9 cellular contexts compared by ENCODE assay signal in the genomic region with DNA sequence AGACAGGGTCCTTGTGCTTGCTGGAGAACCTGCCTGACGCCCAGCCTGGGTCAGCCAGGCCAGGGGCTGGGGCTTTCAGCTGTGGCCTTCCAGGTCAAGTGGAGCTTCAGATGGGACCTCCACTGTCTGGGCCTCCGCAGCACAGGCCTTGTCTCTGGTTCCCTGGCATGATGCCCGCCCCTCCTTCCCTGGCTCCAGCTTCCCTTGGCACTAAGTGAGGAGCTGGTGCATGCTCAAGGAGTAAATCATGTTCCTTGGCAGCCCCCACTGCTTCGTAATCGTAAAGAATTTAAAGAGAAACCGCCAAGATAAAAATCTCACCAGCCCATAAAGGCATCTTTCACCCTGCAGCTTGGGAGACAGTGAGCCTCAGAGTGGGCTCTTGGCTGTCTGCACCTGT. TPM values are rescaled to one million over a fixed set of nuclear protein-coding genes. Genes with fewer than 3 reads are reported as not detected.
DNase-seq lines count a peak whose midpoint lies in the region; ATAC-seq, FAIRE-seq and TF ChIP-seq lines count a peak whose summit lies in the region.
"Had no signal": no experiment of that assay in that cellular context is flagged by ENCODE, and none has a peak within 500 bp of the region (broad histone marks: within the 10 kb centered on the region; RNA-seq: fewer than 3 reads in every experiment).

No MANE protein-coding gene starts in this region.

- no peak overlapping the region for H3K4me3 ChIP-seq in body of pancreas

- intact Hi-C loops in body of pancreas (cut with DNase I): no loop called here

- H3K36me3 ChIP-seq in body of pancreas (replicated peaks in 1 of 2; ENCODE audit: insufficient read depth in 1 of 2, low read depth in 2 of 2): no peaks in the 10 kb centered on the region

- DNase-seq in H54 (ENCODE audit: insufficient read length, low spot score): peak; percentile 95
- DNase-seq in body of pancreas: peak; percentile 48 to 69 (median 58)
- peak; percentile 87 for DNase-seq in kidney tubule cell (ENCODE audit: low spot score)
- peak in 29 of 49 donors; percentile 2 to 85 (median 24) for DNase-seq in substantia nigra (lab: John Stamatoyannopoulos, UW)
- DNase-seq in activated CD4-positive, alpha-beta T cell treated with anti-CD3 and anti-CD28 coated beads for 48 hours: no peak
- no peak for DNase-seq in NCI-H128 (lab: John Stamatoyannopoulos, UW; ENCODE audit: unreplicated experiment)
- DNase-seq in OCI-M1 (lab: John Stamatoyannopoulos, UW): no peak
- no peak for DNase-seq in NK-92 (lab: John Stamatoyannopoulos, UW; ENCODE audit: unreplicated experiment)
- DNase-seq: NCI-H1105 had no signal

- peak; percentile 75 for FAIRE-seq in H54 (lab: Jason Lieb, UNC)

- H3K27ac ChIP-seq in body of pancreas: no peak overlapping the region
- no peak overlapping the region for H3K27ac ChIP-seq in substantia nigra (ENCODE audit: low read depth, low read length, poor library complexity, severe bottlenecking)

- no peaks in the 10 kb centered on the region for H3K27me3 ChIP-seq in body of pancreas

- ATAC-seq in body of pancreas: no peak

- 45 to 53% methylated on average over 4 to 6 of the region's 6 CpGs for WGBS in body of pancreas, 2 donors

- no peak for TF ChIP-seq CTCF in body of pancreas (IDR thresholded peaks at IDR 0.05)

- H3K9me3 ChIP-seq in body of pancreas: no peaks in the 10 kb centered on the region

- peaks cover 4% of the 10 kb centered on the region for H3K4me1 ChIP-seq in body of pancreas

- TF ChIP-seq POLR2A in H54 (IDR thresholded peaks at IDR 0.05; ENCODE audit: low read depth, low read length) (no peak), body of pancreas (IDR thresholded peaks at IDR 0.05) (no peak)

RNA-seq across cellular contexts. Expression of gene SEMA3F, which starts 8.9 kb away (rescaled TPM):
- 10 to 100 TPM in 1 of 2 donors, 1 to 10 TPM in 1; 5.2 to 25.4 TPM for total RNA-seq in body of pancreas

RNA-seq across cellular contexts. Expression of gene GNAT1, which starts 27.4 kb away (rescaled TPM):
- total RNA-seq in body of pancreas: not detected

RNA-seq across cellular contexts. Expression of gene SLC38A3, which starts 41.0 kb away (rescaled TPM):
- total RNA-seq in body of pancreas: 10 to 100 TPM in 1 of 2 donors, 1 to 10 TPM in 1; 4.6 to 48.0 TPM

Comparison
In these comparisons a context has a peak if more than half of its experiments do, and no peak if none do; other contexts are left out.
1. DNase-seq: peak in H54 (single experiment), body of pancreas (4 of 4), kidney tubule cell (single experiment) and substantia nigra (29 of 49); none in activated CD4-positive, alpha-beta T cell treated with anti-CD3 and anti-CD28 coated beads for 48 hours (single experiment), NCI-H128 (single experiment), OCI-M1 (single experiment) and NK-92 (single experiment).